Comparison of ENCODE assay signal across 12 cellular contexts in genomic region chr14:60328588-60328987, GRCh38.
DNase-seq lines count a peak whose midpoint lies in the region; FAIRE-seq and TF ChIP-seq lines count a peak whose summit lies in the region.
"Had no signal": no experiment of that assay in that cellular context is flagged by ENCODE, and none has a peak within 500 bp of the region (broad histone marks: within the 10 kb centered on the region; RNA-seq: fewer than 3 reads in every experiment).

No MANE protein-coding gene starts in this region.

- no peaks in the 10 kb centered on the region for H3K36me3 ChIP-seq in CD4-positive, alpha-beta memory T cell (ENCODE audit: insufficient read depth, low read length)
- H3K36me3 ChIP-seq in kidney (ENCODE audit: control insufficient read depth in 1 of 2, insufficient read depth in 2 of 2, low read length in 2 of 2) = no peaks in the 10 kb centered on the region
- H3K36me3 ChIP-seq: left lung, tibial nerve had no signal

- no peak overlapping the region for H3K27ac ChIP-seq in CD4-positive, alpha-beta memory T cell (ENCODE audit: low read depth, low read length)
- H3K27ac ChIP-seq in kidney (ENCODE audit: low read depth in 2 of 2, low read length in 2 of 2) = no peak overlapping the region
- H3K27ac ChIP-seq: left lung, tibial nerve had no signal

- peaks cover 0 to 9% of the 10 kb centered on the region in 2 donors for H3K36me3 Mint-ChIP-seq in CD4-positive, alpha-beta memory T cell
- no peaks in the 10 kb centered on the region for H3K36me3 Mint-ChIP-seq in glutamatergic neuron (ENCODE audit: unreplicated experiment)
- peaks cover 0 to 2% of the 10 kb centered on the region in 2 donors for H3K36me3 Mint-ChIP-seq in CD14-positive monocyte

- POLR2A ChIA-PET in CD4-positive, alpha-beta memory T cell (lab: Charles Lee; ENCODE audit: partially characterized antibody) = interaction anchor here (1.3 kb wide), 2 partner anchors 80 to 164 kb away, joined by 3 to 12 read pairs; partner anchors contain the start of genes DHRS7 and PPM1A

- DNase-seq in NCI-H1436 (lab: John Stamatoyannopoulos, UW) (peak; percentile 51), NCI-H1436 treated with DMSO at 0.1 percent for 48 hours (lab: John Stamatoyannopoulos, UW) (no peak), NCI-H1105 (lab: John Stamatoyannopoulos, UW) (peak; percentile 12), glutamatergic neuron (peak; percentile 27), CD14-positive monocyte (ENCODE audit: low spot score) (no peak), GOT3 (lab: John Stamatoyannopoulos, UW) (no peak), kidney (no peak)
- DNase-seq in CD4-positive, alpha-beta memory T cell = no peak
- DNase-seq: NCI-H226 had no signal

- H3K27me3 ChIP-seq in CD4-positive, alpha-beta memory T cell (ENCODE audit: insufficient read depth, low read length) = no peaks in the 10 kb centered on the region

- CTCF ChIA-PET in CD4-positive, alpha-beta memory T cell (lab: Charles Lee; ENCODE audit: partially characterized antibody) = interaction anchor here (1.3 to 2.9 kb wide), 4 partner anchors 10 to 80 kb away, joined by 4 to 11 read pairs (median 6); partner anchors contain the start of gene PPM1A

- no peak overlapping the region for H3K4me3 ChIP-seq in CD4-positive, alpha-beta memory T cell (ENCODE audit: low read length in 2 of 2)
- no peak overlapping the region for H3K4me3 ChIP-seq in kidney (ENCODE audit: low read length in 2 of 2)

- no peak for FAIRE-seq in kidney (lab: Jason Lieb, UNC)
- FAIRE-seq: A204.1 had no signal

- peak overlapping the region in 6 of 8 donors; percentile 25 to 61 (median 37) for H3K4me3 Mint-ChIP-seq in CD4-positive, alpha-beta memory T cell
- H3K4me3 Mint-ChIP-seq in glutamatergic neuron (ENCODE audit: unreplicated experiment) (peak overlapping the region; percentile 47), CD14-positive monocyte (peak overlapping the region in 1 of 2 donors; percentile 76)

- TF ChIP-seq CTCF in glutamatergic neuron (IDR thresholded peaks at IDR 0.05; ENCODE audit: partially characterized antibody, unreplicated experiment) = peak; percentile 55
- TF ChIP-seq CTCF in CD14-positive monocyte (IDR thresholded peaks at IDR 0.05) = no peak
- no peak for TF ChIP-seq CTCF in kidney (IDR thresholded peaks at IDR 0.05; ENCODE audit: borderline replicate concordance, extremely low read depth, insufficient read depth)

- intact Hi-C loops in CD4-positive, alpha-beta memory T cell (cut with micrococcal nuclease) = loop anchor here (10.0 kb wide), 1 partner anchor 156 kb away; the partner anchor contains the start of gene C14orf39
- intact Hi-C loops in CD14-positive monocyte (cut with micrococcal nuclease) (no loop called here), kidney (cut with DNase I) (no loop called here)

- peaks cover 0 to 4% (median 0%) of the 10 kb centered on the region in 8 donors for H3K9me3 Mint-ChIP-seq in CD4-positive, alpha-beta memory T cell
- H3K9me3 Mint-ChIP-seq in glutamatergic neuron (ENCODE audit: unreplicated experiment) (peaks cover 5% of the 10 kb centered on the region), CD14-positive monocyte (peaks cover 0 to 4% (median 2%) of the 10 kb centered on the region in 7 donors)

- peaks cover 19 to 33% (median 26%) of the 10 kb centered on the region in 4 donors for H3K4me1 Mint-ChIP-seq in CD4-positive, alpha-beta memory T cell
- H3K4me1 Mint-ChIP-seq in glutamatergic neuron (ENCODE audit: low read depth, unreplicated experiment) (peaks cover 17% of the 10 kb centered on the region), CD14-positive monocyte (peaks cover 27% of the 10 kb centered on the region)

- H3K9ac ChIP-seq in kidney (ENCODE audit: low read length in 2 of 2) = no peak overlapping the region

- peaks cover 21% of the 10 kb centered on the region for H3K4me1 ChIP-seq in CD4-positive, alpha-beta memory T cell (ENCODE audit: insufficient read depth, low read length)
- peaks cover 3 to 8% of the 10 kb centered on the region in 2 donors for H3K4me1 ChIP-seq in kidney (ENCODE audit: control insufficient read depth in 1 of 2, insufficient read depth in 1 of 2, low read depth in 1 of 2, low read length in 2 of 2)

- peak overlapping the region in 1 of 7 donors; percentile 55 for H3K27ac Mint-ChIP-seq in CD4-positive, alpha-beta memory T cell
- H3K27ac Mint-ChIP-seq in glutamatergic neuron (ENCODE audit: unreplicated experiment) (no peak overlapping the region), CD14-positive monocyte (no peak overlapping the region)

- peaks cover 4 to 33% of the 10 kb centered on the region in 2 donors for H3K27me3 Mint-ChIP-seq in CD4-positive, alpha-beta memory T cell
- H3K27me3 Mint-ChIP-seq in glutamatergic neuron (ENCODE audit: unreplicated experiment) (peaks cover 7% of the 10 kb centered on the region), CD14-positive monocyte (ENCODE audit: low read depth in 3 of 3) (peaks cover 26 to 42% (median 37%) of the 10 kb centered on the region in 3 donors)

- no peaks in the 10 kb centered on the region for H3K9me3 ChIP-seq in CD4-positive, alpha-beta memory T cell (ENCODE audit: control insufficient read depth in 1 of 2, low read length in 2 of 2)
- no peaks in the 10 kb centered on the region for H3K9me3 ChIP-seq in kidney (ENCODE audit: control insufficient read depth in 1 of 2, low read length in 2 of 2)
- H3K9me3 ChIP-seq: left lung, tibial nerve had no signal

Comparison
In these comparisons a context has a peak if more than half of its experiments do, and no peak if none do; other contexts are left out.
1. DNase-seq: peak in NCI-H1436 (single experiment), NCI-H1105 (single experiment) and glutamatergic neuron (single experiment); none in NCI-H1436 treated with DMSO at 0.1 percent for 48 hours (single experiment), CD4-positive, alpha-beta memory T cell (0 of 5), CD14-positive monocyte (single experiment), GOT3 (single experiment) and kidney (single experiment).